14 cellular contexts compared by ENCODE assay signal in genomic region chr5:84228266-84228665, GRCh38.
A peak's percentile ranks its signal among the peaks of the same experiment; 100 is the strongest.
DNase-seq lines count a peak whose midpoint lies in the region; ATAC-seq, FAIRE-seq and TF ChIP-seq lines count a peak whose summit lies in the region.
"Had no signal": no experiment of that assay in that cellular context is flagged by ENCODE, and none has a peak within 500 bp of the region (broad histone marks: within the 10 kb centered on the region; RNA-seq: fewer than 3 reads in every experiment).

No MANE protein-coding gene starts in this region.

- ATAC-seq in GM21786 (IDR thresholded peaks at IDR 0.05; ENCODE audit: unreplicated experiment) (peak; percentile 56), GM12878 (peak; percentile 67), sciatic nerve (peak; percentile 36)
- ATAC-seq: CD8-positive, alpha-beta T cell; T-cell had no signal

- TF ChIP-seq RAD21 in GM12878 (IDR thresholded peaks at IDR 0.05; ENCODE audit: insufficient read depth, low read depth, low read length) = no peak

- no peaks in the 10 kb centered on the region for H3K79me2 ChIP-seq in GM12878 (ENCODE audit: control insufficient read depth, insufficient read depth, low read length)

- H3K9me3 ChIP-seq in GM12878 (replicated peaks; ENCODE audit: control insufficient read depth, insufficient read depth, low read length) = no peaks in the 10 kb centered on the region

- H3K4me3 ChIP-seq in GM12878 = no peak overlapping the region

- CTCF ChIA-PET in GM12878 (lab: Yijun Ruan, JAX) = interaction anchor here (1.0 kb wide), 1 partner anchor 15 kb away, joined by 3 read pairs; no protein-coding TSS in a partner anchor

- TF ChIP-seq EP300 in GM12878 (IDR thresholded peaks at IDR 0.05; ENCODE audit: borderline replicate concordance in 1 of 2, control insufficient read depth in 1 of 2, low read depth in 2 of 2, low read length in 2 of 2) = no peak

- no peaks in the 10 kb centered on the region for H3K27me3 ChIP-seq in GM12878 (replicated peaks in 1 of 2; ENCODE audit: control insufficient read depth in 2 of 2, insufficient read depth in 2 of 2, low read length in 1 of 2)

- intact Hi-C loops in GM12878 (cut with micrococcal nuclease; ENCODE audit: unreplicated experiment) = no loop called here
- intact Hi-C loops in sciatic nerve (cut with DNase I) = no loop called here

- TF ChIP-seq POLR2A in GM12878 (IDR thresholded peaks at IDR 0.05; ENCODE audit: low read depth, low read length) = no peak

- RAD21 ChIA-PET in GM12878 (lab: Charles Lee; ENCODE audit: unreplicated experiment) = no interaction called here

- H3K27ac ChIP-seq in GM12878 (ENCODE audit: control insufficient read depth, insufficient read depth) = no peak overlapping the region

- H3K9ac ChIP-seq in GM12878 (ENCODE audit: control insufficient read depth, insufficient read depth, low read length) = no peak overlapping the region

- peak; percentile 3 for DNase-seq in HT1080 (ENCODE audit: low read depth)
- DNase-seq in GM12878 (ENCODE audit: low read depth, low spot score) = no peak
- DNase-seq in sciatic nerve (ENCODE audit: low spot score) = no peak
- DNase-seq in middle frontal gyrus (ENCODE audit: extremely low spot score, low spot score) = no peak
- DNase-seq in stimulated activated naive CD4-positive, alpha-beta T cell (lab: John Stamatoyannopoulos, UW) = no peak
- no peak for DNase-seq in NCI-H2227 (lab: John Stamatoyannopoulos, UW; ENCODE audit: unreplicated experiment)
- DNase-seq: CD8-positive, alpha-beta T cell; HCEC 1CT; KG1; NCI-H1105; NCI-H187; NCI-H524; T-cell had no signal

- no peak overlapping the region for H3K4me2 ChIP-seq in GM12878 (ENCODE audit: control insufficient read depth, insufficient read depth)

- in situ Hi-C loops in GM12878 (cut with MboI) = no loop called here

- H3K4me1 ChIP-seq in GM12878 (ENCODE audit: control insufficient read depth, insufficient read depth, low read length) = no peaks in the 10 kb centered on the region

- H3K36me3 ChIP-seq in GM12878 (ENCODE audit: control insufficient read depth in 2 of 2, insufficient read depth in 2 of 2, low read length in 1 of 2) = no peaks in the 10 kb centered on the region

- no peak for FAIRE-seq in GM12878 (lab: Jason Lieb, UNC)

- H4K20me1 ChIP-seq in GM12878 (ENCODE audit: control insufficient read depth, insufficient read depth) = no peaks in the 10 kb centered on the region

- no peak overlapping the region; the same call in 1 of the 2 replicates for H2AFZ ChIP-seq in GM12878 (ENCODE audit: control insufficient read depth, low read depth, low read length)

- BruUV-seq in GM12878 (replicated peaks; lab: Mats Ljungman, UMichigan) = no TSS peak

- SMC1A ChIA-PET in GM12878 (lab: Charles Lee; ENCODE audit: uncharacterized antibody, unreplicated experiment) = interaction anchor here (1.2 kb wide), 1 partner anchor 14 kb away, joined by 3 read pairs; no protein-coding TSS in a partner anchor

- POLR2A ChIA-PET in GM12878 (lab: Charles Lee) = interaction anchor here (0.8 kb wide), 1 partner anchor 37 kb away, joined by 3 read pairs; no protein-coding TSS in a partner anchor

- TF ChIP-seq CTCF in GM12878 (IDR thresholded peaks at IDR 0.05 in 2 of 3, conservative IDR thresholded peaks at IDR 0.05 in 1 of 3; ENCODE audit: control insufficient read depth in 2 of 3, extremely low read depth in 1 of 3, insufficient read depth in 1 of 3, low read depth in 3 of 3, low read length in 3 of 3) = no peak

TF ChIP-seq in GM12878, 131 proteins besides CTCF, POLR2A, EP300 and RAD21 (continues in another document):
- TF ChIP-seq IKZF2 (IDR thresholded peaks at IDR 0.05) = no peak
- no peak for TF ChIP-seq ZNF592 (IDR thresholded peaks at IDR 0.05)
- TF ChIP-seq CREM (IDR thresholded peaks at IDR 0.05; ENCODE audit: low read depth) = no peak
- no peak for TF ChIP-seq CBX5 (IDR thresholded peaks at IDR 0.05; ENCODE audit: low read depth)
- no peak for TF ChIP-seq IRF5 (IDR thresholded peaks at IDR 0.05; ENCODE audit: borderline replicate concordance)
- TF ChIP-seq PML (IDR thresholded peaks at IDR 0.05; ENCODE audit: low read length) = no peak
- no peak for TF ChIP-seq BHLHE40 (IDR thresholded peaks at IDR 0.05; ENCODE audit: borderline replicate concordance in 1 of 2, low read depth in 2 of 2, low read length in 1 of 2)
- TF ChIP-seq FOS (IDR thresholded peaks at IDR 0.05; ENCODE audit: borderline replicate concordance, extremely low read depth, insufficient read length) = no peak
- no peak for TF ChIP-seq REST (IDR thresholded peaks at IDR 0.05; ENCODE audit: low read depth, low read length)
